5 cellular contexts compared by ENCODE assay signal in the genomic region with DNA sequence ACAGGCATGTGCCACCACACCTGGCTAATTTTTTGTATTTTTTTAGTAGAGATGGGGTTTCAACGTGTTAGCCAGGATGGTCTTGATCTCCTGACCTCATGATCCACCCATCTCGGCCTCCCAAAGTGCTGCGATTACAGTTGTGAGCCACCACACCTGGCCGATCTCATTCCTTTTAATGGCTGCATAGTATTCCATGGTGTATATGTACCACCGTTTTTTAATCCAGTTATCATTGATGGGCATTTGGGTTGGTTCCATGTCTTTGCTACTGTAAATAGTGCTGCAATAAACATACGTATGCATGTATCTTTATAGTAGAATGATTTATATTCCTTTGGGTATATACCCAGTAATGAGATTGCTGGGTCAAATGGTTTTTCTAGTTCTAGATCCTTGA. TPM values are rescaled to one million over a fixed set of nuclear protein-coding genes. Genes with fewer than 3 reads are reported as not detected.
"Had no signal": no experiment of that assay in that cellular context is flagged by ENCODE, and none has a peak within 500 bp of the region (broad histone marks: within the 10 kb centered on the region; RNA-seq: fewer than 3 reads in every experiment).

No MANE protein-coding gene starts in this region.

RNA-seq across cellular contexts. Expression of a gene that starts 51.4 kb away (rescaled TPM):
- total RNA-seq: HepG2, HT-29, HT1080, K562 had no signal
- polyA plus RNA-seq: HepG2, IgD-negative memory B cell, K562 had no signal
